In the genomic region with DNA sequence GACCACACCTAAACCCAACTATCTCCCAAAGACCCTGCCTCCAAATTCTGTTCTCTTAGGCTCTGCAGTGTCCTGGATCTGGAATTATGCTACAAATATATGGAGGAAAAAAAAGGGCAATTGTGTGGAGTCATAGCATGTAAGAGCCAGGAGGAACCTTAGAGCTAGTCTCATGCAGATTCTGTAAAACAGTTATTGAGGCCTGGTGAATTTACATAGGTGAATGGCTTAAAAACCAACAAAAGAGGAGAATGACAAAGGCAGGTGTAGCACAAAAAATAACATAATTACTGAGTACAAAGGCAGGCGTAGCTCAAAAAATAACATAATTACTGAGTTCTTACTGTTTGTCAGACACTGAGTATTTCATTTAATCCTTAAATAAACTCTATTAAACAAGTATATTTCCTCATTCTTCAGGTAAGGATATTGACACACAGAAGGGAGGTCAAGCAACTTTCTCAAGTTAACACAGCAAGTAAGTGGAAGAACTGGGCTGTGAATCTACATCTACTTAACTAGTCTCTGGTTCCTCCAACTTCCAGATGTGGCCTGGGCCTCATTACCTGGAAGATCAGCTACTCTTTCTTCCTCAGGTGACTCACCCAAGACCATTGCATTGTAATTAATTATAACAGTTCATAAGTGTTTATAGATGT, we compare ENCODE assay signal across 19 cellular contexts.
"Had no signal": no experiment of that assay in that cellular context is flagged by ENCODE, and none has a peak within 500 bp of the region (broad histone marks: within the 10 kb centered on the region; RNA-seq: fewer than 3 reads in every experiment).

No MANE protein-coding gene starts in this region.

- H3K4me3 ChIP-seq: gastrocnemius medialis, heart left ventricle, ovary, psoas muscle, transverse colon, vagina had no signal

- H3K4me1 ChIP-seq: gastrocnemius medialis, heart left ventricle, psoas muscle, transverse colon, vagina had no signal

- H3K27ac ChIP-seq: gastrocnemius medialis, heart left ventricle, ovary, psoas muscle, transverse colon, vagina had no signal

- ATAC-seq: activated T-cell treated with anti-CD3 and anti-CD28 coated beads, Interleukin-2, amount 50 U/mL, for 4 hours; gastrocnemius medialis; heart left ventricle; naive thymus-derived CD8-positive, alpha-beta T cell; psoas muscle; right cardiac atrium; stimulated activated naive CD8-positive, alpha-beta T cell treated with anti-CD3 and anti-CD28 coated beads, Interleukin-15, Interleukin-2, amounts not matched to agents 100 U/mL and 50 U/mL, for 24 hours had no signal

- H3K27me3 ChIP-seq: gastrocnemius medialis, heart left ventricle, ovary, transverse colon, vagina had no signal

- H3K36me3 ChIP-seq: gastrocnemius medialis, heart left ventricle, ovary, transverse colon, vagina had no signal

- H3K9me3 ChIP-seq: gastrocnemius medialis, heart left ventricle, ovary, psoas muscle, transverse colon, vagina had no signal

- DNase-seq: activated CD4-positive, alpha-beta T cell treated with anti-CD3 and anti-CD28 coated beads, Interleukin-2, amount 50 U/mL, for 1 hour; activated CD8-positive, alpha-beta memory T cell treated with anti-CD3 and anti-CD28 coated beads, Interleukin-2, amount 50 U/mL, for 4 hours; activated naive CD4-positive, alpha-beta T cell treated with anti-CD3 and anti-CD28 coated beads for 36 hours; activated T-cell treated with anti-CD3 and anti-CD28 coated beads, Interleukin-2, amount 50 U/mL, for 4 hours; anterior cingulate cortex; caudate nucleus; endodermal cell; erythroblast; gastrocnemius medialis; heart left ventricle; mesenchymal stem cell; naive thymus-derived CD8-positive, alpha-beta T cell; ovary; psoas muscle; right cardiac atrium; stimulated activated naive CD8-positive, alpha-beta T cell treated with anti-CD3 and anti-CD28 coated beads, Interleukin-15, Interleukin-2, amounts not matched to agents 100 U/mL and 50 U/mL, for 24 hours; T1000; transverse colon had no signal
